7 cellular contexts compared by ENCODE assay signal in genomic region chr5:177080265-177080664, GRCh38.
"Had no signal": no experiment of that assay in that cellular context is flagged by ENCODE, and none has a peak within 500 bp of the region (broad histone marks: within the 10 kb centered on the region; RNA-seq: fewer than 3 reads in every experiment).

No MANE protein-coding gene starts in this region.

- H3K27ac ChIP-seq: HL-60, KMS-11 had no signal

- FAIRE-seq: HTR-8/SVneo had no signal

- H3K9ac ChIP-seq: KMS-11 had no signal

- DNase-seq: IMR-90, Karpas-422, KBM-7, KG1 had no signal

- H3K4me2 ChIP-seq: KMS-11 had no signal
